21 cellular contexts compared by ENCODE assay signal in genomic region chr13:33184131-33184485, GRCh38.
DNase-seq lines count a peak whose midpoint lies in the region; ATAC-seq and TF ChIP-seq lines count a peak whose summit lies in the region.
"Had no signal": no experiment of that assay in that cellular context is flagged by ENCODE, and none has a peak within 500 bp of the region (broad histone marks: within the 10 kb centered on the region; RNA-seq: fewer than 3 reads in every experiment).

No MANE protein-coding gene starts in this region.

- H2BK12ac ChIP-seq in neuronal stem cell (ENCODE audit: low read length): no peak overlapping the region

- H2AK5ac ChIP-seq in IMR-90 (ENCODE audit: low read depth, low read length): no peak overlapping the region
- no peak overlapping the region for H2AK5ac ChIP-seq in neuronal stem cell (ENCODE audit: low read depth, low read length)

- H2AK9ac ChIP-seq in IMR-90 (replicated peaks; ENCODE audit: low read depth, low read length, poor library complexity): no peak overlapping the region

- H3K9ac ChIP-seq in IMR-90 (ENCODE audit: low read depth, low read length) (no peak overlapping the region), neuronal stem cell (ENCODE audit: low read depth, low read length, poor library complexity) (no peak overlapping the region)

- no peaks in the 10 kb centered on the region for H3K9me3 Mint-ChIP-seq in chondrocyte (ENCODE audit: low read depth)
- H3K9me3 Mint-ChIP-seq in CD14-positive monocyte: peaks cover 0 to 1% (median 0%) of the 10 kb centered on the region in 7 donors
- H3K9me3 Mint-ChIP-seq: activated naive CD4-positive, alpha-beta T cell treated with anti-CD3 and anti-CD28 coated beads, Interleukin-2, amount 50 U/mL, for 24 hours had no signal

- H3K23ac ChIP-seq in IMR-90 (ENCODE audit: low read depth, low read length): no peak overlapping the region; the same call in 1 of the 2 replicates
- no peak overlapping the region for H3K23ac ChIP-seq in neuronal stem cell (ENCODE audit: low read depth, low read length, poor library complexity)

- H3K14ac ChIP-seq in IMR-90 (replicated peaks; ENCODE audit: low read depth, low read length) (no peak overlapping the region; the same call in 1 of the 2 replicates), neuronal stem cell (ENCODE audit: low read length) (no peak overlapping the region)

- H3K4me1 Mint-ChIP-seq in chondrocyte (ENCODE audit: low read depth) (peaks cover 97% of the 10 kb centered on the region), CD14-positive monocyte (peaks cover 12% of the 10 kb centered on the region)
- H3K4me1 Mint-ChIP-seq: activated naive CD4-positive, alpha-beta T cell treated with anti-CD3 and anti-CD28 coated beads, Interleukin-2, amount 50 U/mL, for 24 hours had no signal

- intact Hi-C loops in A673 (cut with micrococcal nuclease; ENCODE audit: unreplicated experiment) (no loop called here), IMR-90 (cut with micrococcal nuclease) (no loop called here), CD14-positive monocyte (cut with micrococcal nuclease) (no loop called here), OCI-LY7 (cut with micrococcal nuclease; ENCODE audit: unreplicated experiment) (no loop called here)

- H2BK5ac ChIP-seq in IMR-90 (ENCODE audit: low read depth, low read length, poor library complexity, severe bottlenecking) (no peak overlapping the region), neuronal stem cell (ENCODE audit: low read length) (no peak overlapping the region)

- in situ Hi-C loops in IMR-90 (cut with MboI; ENCODE audit: low sequenced_read_pairs): no loop called here

- H3K79me1 ChIP-seq in IMR-90 (ENCODE audit: low read depth in 1 of 2, low read length in 2 of 2) (peaks cover 51 to 84% of the 10 kb centered on the region in 2 experiments), neuronal stem cell (ENCODE audit: low read depth, low read length) (no peaks in the 10 kb centered on the region)

- no peak for TF ChIP-seq CTCF in A673 (conservative IDR thresholded peaks at IDR 0.05; ENCODE audit: low read depth, low read length)
- TF ChIP-seq CTCF in IMR-90 (conservative IDR thresholded peaks at IDR 0.05; ENCODE audit: low read depth, low read length): no peak
- no peak for TF ChIP-seq CTCF in chondrocyte (IDR thresholded peaks at IDR 0.05)
- TF ChIP-seq CTCF in foreskin keratinocyte (conservative IDR thresholded peaks at IDR 0.05): no peak
- no peak for TF ChIP-seq CTCF in CD14-positive monocyte (IDR thresholded peaks at IDR 0.05)
- TF ChIP-seq CTCF in OCI-LY7 (conservative IDR thresholded peaks at IDR 0.05; ENCODE audit: low read length): no peak

- H3K9me1 ChIP-seq in IMR-90 (ENCODE audit: insufficient read depth, low read length): peaks cover 47% of the 10 kb centered on the region

- 95% methylated on average over 2 of the region's 2 CpGs; no CpG with 5 or more reads in 1 of the 2 experiments for WGBS in IMR-90 (ENCODE audit: extremely low coverage in 2 of 2, insufficient read length in 1 of 2), 2 experiments
- WGBS in neuronal stem cell (ENCODE audit: extremely low coverage in 2 of 2, insufficient read length in 2 of 2, insufficient replicate concordance in 1 of 2), 2 donors: no CpG with 5 or more reads among the region's 2 CpGs

- TF ChIP-seq POLR2A in IMR-90 (IDR thresholded peaks at IDR 0.05; ENCODE audit: low read depth, low read length): no peak

- dilution Hi-C loops in IMR-90 (cut with HindIII; ENCODE audit: low sequenced_read_pairs, unreplicated experiment): no loop called here

- no peak overlapping the region for H3K56ac ChIP-seq in IMR-90 (ENCODE audit: extremely low read depth, insufficient read depth, low read length)

- CTCF ChIA-PET in A673 (lab: Charles Lee) (no interaction called here), IMR-90 (lab: Yijun Ruan, JAX) (interaction anchor here (0.6 to 1.2 kb wide), 2 partner anchors 23 to 202 kb away, joined by 3 read pairs; no protein-coding TSS in a partner anchor), OCI-LY7 (lab: Charles Lee; ENCODE audit: unreplicated experiment) (no interaction called here)

- H3K79me2 ChIP-seq in OCI-LY7 (ENCODE audit: insufficient read depth, low read depth, low read length): no peaks in the 10 kb centered on the region

- DNase-seq in A673 (ENCODE audit: low spot score): no peak
- DNase-seq in IMR-90: no peak
- DNase-seq in chondrocyte (ENCODE audit: low spot score): no peak
- DNase-seq in neuronal stem cell (ENCODE audit: low spot score): no peak
- DNase-seq in foreskin keratinocyte: no peak
- DNase-seq in CD14-positive monocyte (ENCODE audit: low spot score): no peak
- DNase-seq in OCI-LY7 (ENCODE audit: low spot score): no peak
- DNase-seq: activated T-cell treated with anti-CD3 and anti-CD28 coated beads for 4 hours; CD4-positive, CD25-positive, alpha-beta regulatory T cell; glutamatergic neuron; H7; naive thymus-derived CD4-positive, alpha-beta T cell; NCI-H1417; NCI-H510A treated with DMSO at 0.1 percent for 48 hours; posterior cingulate gyrus; spleen; stimulated activated CD4-positive, alpha-beta T cell treated with anti-CD3 and anti-CD28 coated beads, Interleukin-4, amount 100 ng/mL, for 4 hours; uterus had no signal

- peak overlapping the region; percentile 87 for H3K27ac Mint-ChIP-seq in chondrocyte (ENCODE audit: unreplicated experiment)
- no peak overlapping the region for H3K27ac Mint-ChIP-seq in CD14-positive monocyte
- H3K27ac Mint-ChIP-seq: activated naive CD4-positive, alpha-beta T cell treated with anti-CD3 and anti-CD28 coated beads, Interleukin-2, amount 50 U/mL, for 24 hours; CD4-positive, CD25-positive, alpha-beta regulatory T cell; naive thymus-derived CD4-positive, alpha-beta T cell had no signal

- H3K36me3 ChIP-seq in A673 (ENCODE audit: insufficient read depth, low read length, poor library complexity, severe bottlenecking) (no peaks in the 10 kb centered on the region), IMR-90 (ENCODE audit: control insufficient read depth, insufficient read depth, low read length) (peaks cover 9% of the 10 kb centered on the region), neuronal stem cell (replicated peaks in 1 of 2; ENCODE audit: control insufficient read depth in 2 of 2, insufficient read depth in 2 of 2, low read length in 2 of 2) (no peaks in the 10 kb centered on the region), OCI-LY7 (ENCODE audit: insufficient read depth, low read length) (no peaks in the 10 kb centered on the region)
- H3K36me3 ChIP-seq: spleen, uterus had no signal

- H3K9me2 ChIP-seq in OCI-LY7 (ENCODE audit: insufficient read depth, low read length): no peaks in the 10 kb centered on the region

- ATAC-seq in IMR-90 (ENCODE audit: low read depth) (no peak), GM21447 (IDR thresholded peaks at IDR 0.05; ENCODE audit: unreplicated experiment) (no peak), foreskin keratinocyte (no peak)
- ATAC-seq: naive thymus-derived CD4-positive, alpha-beta T cell had no signal

- no peak overlapping the region for H3K4ac ChIP-seq in IMR-90 (ENCODE audit: low read depth, low read length)
- no peak overlapping the region for H3K4ac ChIP-seq in neuronal stem cell (ENCODE audit: low read length)

- H3K36me3 Mint-ChIP-seq in chondrocyte (ENCODE audit: low read depth): peaks cover 10% of the 10 kb centered on the region
- no peaks in the 10 kb centered on the region for H3K36me3 Mint-ChIP-seq in CD14-positive monocyte
- H3K36me3 Mint-ChIP-seq: activated naive CD4-positive, alpha-beta T cell treated with anti-CD3 and anti-CD28 coated beads, Interleukin-2, amount 50 U/mL, for 24 hours; CD4-positive, CD25-positive, alpha-beta regulatory T cell had no signal

- H3K27ac ChIP-seq in A673 (ENCODE audit: low read depth, low read length, poor library complexity, severe bottlenecking) (peak overlapping the region; percentile 98), IMR-90 (ENCODE audit: insufficient read depth, low read length) (no peak overlapping the region), neuronal stem cell (replicated peaks; ENCODE audit: low read length) (no peak overlapping the region), foreskin keratinocyte (no peak overlapping the region), OCI-LY7 (ENCODE audit: low read depth, low read length, poor library complexity, severe bottlenecking) (no peak overlapping the region)
- H3K27ac ChIP-seq: RWPE1, spleen, uterus had no signal

- H3K18ac ChIP-seq in IMR-90 (ENCODE audit: low read depth, low read length): no peak overlapping the region; the same call in 1 of the 2 replicates
- no peak overlapping the region for H3K18ac ChIP-seq in neuronal stem cell (ENCODE audit: low read length)

- H4K5ac ChIP-seq in IMR-90 (ENCODE audit: low read depth, low read length): no peak overlapping the region

- TF ChIP-seq RAD21 in IMR-90 (IDR thresholded peaks at IDR 0.05; ENCODE audit: low read length): no peak

- BruUV-seq in A673 (replicated peaks; lab: Mats Ljungman, UMichigan) (no TSS peak), IMR-90 (replicated peaks; lab: Mats Ljungman, UMichigan) (no TSS peak), OCI-LY7 (replicated peaks; lab: Mats Ljungman, UMichigan) (no TSS peak)

- no peak overlapping the region for H3K4me3 ChIP-seq in A673 (ENCODE audit: low read depth, low read length, poor library complexity, severe bottlenecking)
- H3K4me3 ChIP-seq in IMR-90 (ENCODE audit: insufficient read depth, low read depth, low read length): no peak overlapping the region
- H3K4me3 ChIP-seq in neuronal stem cell (ENCODE audit: low read length in 2 of 2): no peak overlapping the region
- no peak overlapping the region for H3K4me3 ChIP-seq in OCI-LY7 (ENCODE audit: low read depth, low read length, poor library complexity, severe bottlenecking)
- H3K4me3 ChIP-seq: spleen, uterus had no signal

- H3K4me1 ChIP-seq in A673 (ENCODE audit: insufficient read depth, low read length, poor library complexity, severe bottlenecking) (peaks cover 98% of the 10 kb centered on the region), IMR-90 (ENCODE audit: control insufficient read depth, insufficient read depth, low read length) (peaks cover 33% of the 10 kb centered on the region), neuronal stem cell (ENCODE audit: control insufficient read depth in 2 of 2, insufficient read depth in 1 of 2, low read depth in 1 of 2, low read length in 2 of 2) (peaks cover 9 to 19% of the 10 kb centered on the region in 2 donors), foreskin keratinocyte (peaks cover 5% of the 10 kb centered on the region), OCI-LY7 (ENCODE audit: insufficient read depth, low read length, poor library complexity, severe bottlenecking) (no peaks in the 10 kb centered on the region)

- H2BK15ac ChIP-seq in IMR-90 (ENCODE audit: low read depth, low read length): peak overlapping the region; percentile 22; the same call in 1 of the 3 replicates
- H2BK15ac ChIP-seq in neuronal stem cell (ENCODE audit: low read length): no peak overlapping the region

- H2BK120ac ChIP-seq in IMR-90 (ENCODE audit: low read depth, low read length) (peak overlapping the region; percentile 8; the same call in 1 of the 2 replicates), neuronal stem cell (ENCODE audit: low read depth, low read length) (no peak overlapping the region)

- H3K4me3 Mint-ChIP-seq in chondrocyte (ENCODE audit: unreplicated experiment): no peak overlapping the region
- no peak overlapping the region for H3K4me3 Mint-ChIP-seq in CD14-positive monocyte
- H3K4me3 Mint-ChIP-seq: activated naive CD4-positive, alpha-beta T cell treated with anti-CD3 and anti-CD28 coated beads, Interleukin-2, amount 50 U/mL, for 24 hours; CD4-positive, CD25-positive, alpha-beta regulatory T cell; naive thymus-derived CD4-positive, alpha-beta T cell had no signal

- peaks cover 43% of the 10 kb centered on the region for H4K20me1 ChIP-seq in IMR-90 (ENCODE audit: insufficient read depth, low read length)
- H4K20me1 ChIP-seq in OCI-LY7 (ENCODE audit: insufficient read depth, low read length): no peaks in the 10 kb centered on the region

- H2AFZ ChIP-seq in IMR-90 (replicated peaks; ENCODE audit: low read length, poor library complexity) (no peak overlapping the region), neuronal stem cell (ENCODE audit: low read length) (peak overlapping the region; percentile 39), OCI-LY7 (ENCODE audit: low read length) (no peak overlapping the region)

- H3K27me3 ChIP-seq in A673 (replicated peaks; ENCODE audit: insufficient read depth, low read depth, low read length, poor library complexity): no peaks in the 10 kb centered on the region
- no peaks in the 10 kb centered on the region for H3K27me3 ChIP-seq in IMR-90 (ENCODE audit: control insufficient read depth, insufficient read depth, low read length)
- H3K27me3 ChIP-seq in neuronal stem cell (ENCODE audit: control insufficient read depth in 3 of 3, insufficient read depth in 3 of 3, low read depth in 1 of 3, low read length in 3 of 3): no peaks in the 10 kb centered on the region
- H3K27me3 ChIP-seq in foreskin keratinocyte: no peaks in the 10 kb centered on the region
- H3K27me3 ChIP-seq: spleen, uterus had no signal

- H3K27me3 Mint-ChIP-seq in chondrocyte (ENCODE audit: low read depth): no peaks in the 10 kb centered on the region
- H3K27me3 Mint-ChIP-seq in CD14-positive monocyte (ENCODE audit: low read depth in 3 of 3): no peaks in the 10 kb centered on the region

- H4K91ac ChIP-seq in IMR-90 (ENCODE audit: insufficient read depth, low read depth, low read length): no peak overlapping the region
- no peak overlapping the region for H4K91ac ChIP-seq in neuronal stem cell (ENCODE audit: low read depth, low read length, poor library complexity)

- H3K9me3 ChIP-seq in A673 (ENCODE audit: low read depth, low read length, poor library complexity, severe bottlenecking) (no peaks in the 10 kb centered on the region), IMR-90 (ENCODE audit: control insufficient read depth, insufficient read depth, low read length) (no peaks in the 10 kb centered on the region), neuronal stem cell (replicated peaks in 1 of 2; ENCODE audit: control insufficient read depth in 2 of 2, insufficient read depth in 1 of 2, low read depth in 1 of 2, low read length in 2 of 2) (no peaks in the 10 kb centered on the region), OCI-LY7 (ENCODE audit: low read length) (no peaks in the 10 kb centered on the region)
- H3K9me3 ChIP-seq: spleen, uterus had no signal

- H3K4me2 ChIP-seq in IMR-90 (ENCODE audit: low read depth, low read length): no peak overlapping the region
- no peak overlapping the region for H3K4me2 ChIP-seq in neuronal stem cell (ENCODE audit: insufficient read depth, low read length, poor library complexity, severe bottlenecking)
- H3K4me2 ChIP-seq in OCI-LY7 (ENCODE audit: low read length): no peak overlapping the region

- POLR2A ChIA-PET in A673 (lab: Charles Lee; ENCODE audit: low non-redundant PET) (no interaction called here), IMR-90 (lab: Charles Lee; ENCODE audit: unreplicated experiment) (no interaction called here), OCI-LY7 (lab: Charles Lee) (interaction anchor here (1.6 kb wide), 1 partner anchor 18 kb away, joined by 3 read pairs; no protein-coding TSS in a partner anchor)

- 0 out of 4 replicates have a peak overlapping the region, but pooled peaks of 1 of the 2 experiments have one; percentile 22 for H4K8ac ChIP-seq in IMR-90 (ENCODE audit: low read depth in 2 of 2, low read length in 2 of 2)
- H4K8ac ChIP-seq in neuronal stem cell (ENCODE audit: low read depth, low read length): no peak overlapping the region

- H2BK20ac ChIP-seq in IMR-90 (ENCODE audit: low read depth, low read length): 0 out of 2 replicates have a peak overlapping the region, but pooled peaks have one; percentile 29
